ENCODE assay signal across 1 cellular context in the genomic region with DNA sequence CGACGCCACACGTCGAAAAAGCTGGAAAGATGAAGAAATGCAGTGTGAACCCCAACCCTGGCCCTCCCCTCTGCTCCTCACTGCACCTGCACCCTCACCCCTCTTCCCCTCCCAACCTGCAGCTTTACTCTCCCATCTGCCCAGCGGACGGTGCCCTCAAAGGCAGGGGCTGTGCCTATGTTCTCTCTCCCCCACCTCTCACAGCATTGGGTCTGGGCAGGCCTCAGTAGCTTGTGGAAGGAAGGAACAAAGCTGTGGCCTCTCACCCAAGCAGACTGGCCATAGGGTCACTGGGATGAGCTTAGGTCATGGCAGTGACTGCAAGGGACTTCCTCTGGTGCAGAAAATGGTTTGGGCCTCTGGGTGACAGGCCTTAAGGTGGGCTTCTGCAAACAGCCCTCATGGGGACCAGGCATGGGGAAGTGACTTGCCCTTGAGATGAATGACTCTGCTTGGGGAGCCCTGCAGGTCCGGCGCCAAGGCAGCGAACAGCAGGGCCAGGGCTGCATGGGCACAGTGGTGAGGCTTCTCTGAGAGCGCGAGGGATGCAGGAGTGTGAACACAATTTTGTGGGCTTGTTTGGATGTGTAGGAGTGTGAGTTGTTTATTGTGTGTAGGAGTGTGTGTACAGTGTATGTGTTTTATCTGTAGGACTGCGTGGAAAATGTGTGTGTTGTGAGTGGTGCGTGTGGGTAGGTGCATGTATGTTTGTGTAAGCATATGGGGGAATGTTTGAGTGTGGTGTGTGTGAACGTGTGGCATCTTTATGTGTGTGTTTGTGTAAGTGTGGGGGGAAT.
TF ChIP-seq lines count a peak whose summit lies in the region.

No MANE protein-coding gene starts in this region.

TF ChIP-seq in GM12891, 5 proteins besides CTCF, POLR2A, EP300 and RAD21:
- TF ChIP-seq POLR2AphosphoS5 (IDR thresholded peaks at IDR 0.05; ENCODE audit: low read depth, low read length) (no peak), PAX5 (IDR thresholded peaks at IDR 0.05; ENCODE audit: insufficient read depth, low read length, severe bottlenecking) (no peak), TAF1 (IDR thresholded peaks at IDR 0.05; ENCODE audit: low read depth, low read length) (no peak), POU2F2 (IDR thresholded peaks at IDR 0.05; ENCODE audit: low read depth, low read length) (no peak), SPI1 (IDR thresholded peaks at IDR 0.05; ENCODE audit: low read depth, low read length) (no peak)
TF ChIP-seq in GM12891: peak in this region for 0.
